Comparison of ENCODE assay signal across 25 cellular contexts in the genomic region with DNA sequence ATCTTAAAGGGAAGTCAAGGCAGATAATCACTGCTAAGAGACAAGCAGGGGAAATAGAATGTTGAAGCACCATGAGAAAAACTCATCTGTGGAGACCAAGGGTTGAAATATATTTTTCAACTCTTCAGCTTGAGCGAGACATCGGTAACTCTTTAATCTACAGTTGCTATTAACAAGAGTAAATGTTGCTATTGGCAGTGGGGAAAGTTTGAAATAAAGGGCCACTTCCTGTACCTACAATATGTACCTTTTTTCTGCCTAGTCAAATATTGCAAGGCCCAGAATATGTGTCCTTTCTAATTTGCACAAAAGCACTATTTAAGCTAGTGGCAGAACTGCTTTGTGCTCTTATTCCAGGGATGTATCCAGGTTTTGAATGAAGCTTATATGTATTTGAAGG.
"Had no signal": no experiment of that assay in that cellular context is flagged by ENCODE, and none has a peak within 500 bp of the region (broad histone marks: within the 10 kb centered on the region; RNA-seq: fewer than 3 reads in every experiment).

No MANE protein-coding gene starts in this region.

- H3K36me3 ChIP-seq: esophagus muscularis mucosa, gastroesophageal sphincter, left ventricle myocardium inferior, lower lobe of right lung, neural progenitor cell, pancreas, right lobe of liver, thoracic aorta, transverse colon had no signal

- H3K4me2 ChIP-seq: neural progenitor cell had no signal

- H2AFZ ChIP-seq: neural progenitor cell had no signal

- H3K9me3 ChIP-seq: esophagus muscularis mucosa, gastroesophageal sphincter, left ventricle myocardium inferior, lower lobe of right lung, pancreas, psoas muscle, right lobe of liver, thoracic aorta, transverse colon had no signal

- H3K9ac ChIP-seq: neural progenitor cell had no signal

- DNase-seq: cortex of kidney; dorsolateral prefrontal cortex; effector CD8-positive, alpha-beta T cell; glutamatergic neuron; islet precursor cell; left cardiac atrium; left ventricle myocardium inferior; lower lobe of right lung; mesenchymal stem cell; midbrain; nucleus accumbens; pancreas; psoas muscle; retina; right lobe of liver; stimulated activated CD4-positive, alpha-beta T cell treated with anti-CD3 and anti-CD28 coated beads, Interleukin-4, amount 100 ng/mL, for 1 hour; stimulated activated CD8-positive, alpha-beta memory T cell treated with anti-CD3 and anti-CD28 coated beads, Interleukin-4, amount 100 ng/mL, for 48 hours; stimulated activated naive CD8-positive, alpha-beta T cell treated with anti-CD3 and anti-CD28 coated beads, Interleukin-15, Interleukin-2, amounts not matched to agents 100 U/mL and 50 U/mL, for 24 hours; transverse colon had no signal

- H3K27me3 ChIP-seq: dorsolateral prefrontal cortex, esophagus muscularis mucosa, gastroesophageal sphincter, neural progenitor cell, pancreas, right lobe of liver, transverse colon had no signal

- H3K27ac ChIP-seq: dorsolateral prefrontal cortex, esophagus muscularis mucosa, gastroesophageal sphincter, left ventricle myocardium inferior, lower lobe of right lung, neural progenitor cell, pancreas, psoas muscle, right lobe of liver, transverse colon had no signal

- H3K4me3 ChIP-seq: dorsolateral prefrontal cortex, esophagus muscularis mucosa, gastroesophageal sphincter, left ventricle myocardium inferior, lower lobe of right lung, neural progenitor cell, pancreas, psoas muscle, right lobe of liver, thoracic aorta, transverse colon had no signal

- ATAC-seq: gastroesophageal sphincter; left cardiac atrium; lower lobe of right lung; natural killer cell treated with Interleukin-12 subunit alpha and Interleukin-12 subunit beta and Interleukin-15 and Interleukin-18, amount 100 ng/mL, for 72 hours; pancreas; psoas muscle; stimulated activated effector memory CD8-positive, alpha-beta T cell treated with anti-CD3 and anti-CD28 coated beads, Interleukin-12 subunit alpha, Interleukin-12 subunit beta, amount 100 ng/mL, for 72 hours; stimulated activated naive CD8-positive, alpha-beta T cell treated with anti-CD3 and anti-CD28 coated beads, Interleukin-15, Interleukin-2, amounts not matched to agents 100 U/mL and 50 U/mL, for 24 hours had no signal

- H3K4me1 ChIP-seq: neural progenitor cell, pancreas, psoas muscle, transverse colon had no signal
